ENCODE assay signal across 25 cellular contexts in the genomic region with DNA sequence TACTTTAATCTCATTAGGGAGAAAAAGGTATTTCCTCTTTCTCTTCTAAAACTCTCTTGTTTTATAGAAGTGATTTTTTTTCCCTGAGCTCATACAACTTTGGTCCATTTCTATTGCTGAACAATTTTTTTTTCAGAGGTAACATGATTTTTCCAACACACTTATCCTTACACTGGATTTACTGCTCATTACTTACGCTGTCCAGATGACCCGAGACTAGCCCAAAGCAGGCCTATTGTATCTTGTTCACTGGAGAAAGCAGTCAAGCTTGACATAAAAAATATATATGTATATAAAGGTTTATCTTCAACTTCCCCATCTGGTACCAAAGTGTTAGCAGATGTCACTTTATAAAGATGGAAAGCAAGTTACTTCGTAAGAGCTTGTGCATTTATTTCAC.
"Had no signal": no experiment of that assay in that cellular context is flagged by ENCODE, and none has a peak within 500 bp of the region (broad histone marks: within the 10 kb centered on the region; RNA-seq: fewer than 3 reads in every experiment).

No MANE protein-coding gene starts in this region.

- H3K9ac ChIP-seq: neural progenitor cell had no signal

- H3K36me3 ChIP-seq: lower lobe of right lung, neural progenitor cell, ovary, right atrium auricular region, right lobe of liver had no signal

- H3K4me1 ChIP-seq: left lung, lower lobe of right lung, neural progenitor cell, right atrium auricular region, right lobe of liver, tibial nerve, vagina had no signal

- H2AFZ ChIP-seq: neural progenitor cell had no signal

- H3K27me3 ChIP-seq: left lung, neural progenitor cell, ovary, right atrium auricular region, right lobe of liver, tibial nerve, vagina had no signal

- H3K9me3 ChIP-seq: lower lobe of right lung, right lobe of liver, vagina had no signal

- H3K4me3 ChIP-seq: left lung, lower lobe of right lung, neural progenitor cell, ovary, right atrium auricular region, right lobe of liver, smooth muscle cell, tibial nerve, vagina had no signal

- H3K4me2 ChIP-seq: neural progenitor cell, smooth muscle cell had no signal

- H3K27ac ChIP-seq: left lung, lower lobe of right lung, neural progenitor cell, ovary, right atrium auricular region, right lobe of liver, tibial nerve, vagina had no signal

- DNase-seq: hypothalamus; immature natural killer cell; kidney; left colon; left lung; lower lobe of right lung; mammary epithelial cell; mesenchymal stem cell; naive B cell; natural killer cell; nephron progenitor cell; ovary; right lobe of liver; stimulated activated CD4-positive, alpha-beta T cell treated with anti-CD3 and anti-CD28 coated beads, Interleukin-1b, Interleukin-23, amount 100 ng/mL, for 48 hours; stimulated activated CD4-positive, alpha-beta T cell treated with anti-CD3 and anti-CD28 coated beads, Interleukin-2, amount 100 ng/mL, for 48 hours; stimulated activated CD4-positive, alpha-beta T cell treated with anti-CD3 and anti-CD28 coated beads, Interleukin-4, amount 100 ng/mL, for 4 hours; stimulated activated CD8-positive, alpha-beta memory T cell treated with anti-CD3 and anti-CD28 coated beads, Interleukin-4, amount 100 ng/mL, for 48 hours; stimulated activated naive CD4-positive, alpha-beta T cell treated with Interleukin-2 at 50 U/mL for 16 hours; stimulated activated naive CD8-positive, alpha-beta T cell treated with anti-CD3 and anti-CD28 coated beads, Interleukin-15, amount 100 ng/mL, for 72 hours; substantia nigra had no signal
